In genomic region chr7:157575181-157575580, GRCh38 we compare ENCODE assay signal across 19 cellular contexts.
"Had no signal": no experiment of that assay in that cellular context is flagged by ENCODE, and none has a peak within 500 bp of the region (broad histone marks: within the 10 kb centered on the region; RNA-seq: fewer than 3 reads in every experiment).

No MANE protein-coding gene starts in this region.

- DNase-seq: effector memory CD4-positive, alpha-beta T cell; hippocampal formation; left ventricle myocardium superior; mesendoderm; naive B cell; occipital lobe; pancreas; psoas muscle; retina; right lobe of liver; stimulated activated CD4-positive, alpha-beta T cell treated with anti-CD3 and anti-CD28 coated beads, Interleukin-2, amount 100 ng/mL, for 24 hours; stimulated activated CD4-positive, alpha-beta T cell treated with anti-CD3 and anti-CD28 coated beads, Interleukin-4, amount 100 ng/mL, for 4 hours; stimulated activated naive B cell treated with anti-CD40 and anti-IgM and Interleukin-4, amounts not matched to agents 10 μg/mL and 1 μg/mL and 100 μg/mL, for 72 hours; stomach; substantia nigra had no signal

- ATAC-seq: esophagus mucosa; heart left ventricle; left colon; left ventricle myocardium superior; pancreas; psoas muscle; right lobe of liver; stimulated activated naive B cell treated with anti-CD40 and anti-IgM and Interleukin-4, amounts not matched to agents 10 μg/mL and 1 μg/mL and 100 μg/mL, for 72 hours had no signal

- H3K27ac Mint-ChIP-seq: stimulated activated naive B cell treated with anti-CD40 and anti-IgM and Interleukin-4, amounts not matched to agents 10 μg/mL and 1 μg/mL and 100 μg/mL, for 72 hours; type B pancreatic cell had no signal

- H3K9me3 Mint-ChIP-seq: stimulated activated naive B cell treated with anti-CD40 and anti-IgM and Interleukin-4, amounts not matched to agents 10 μg/mL and 1 μg/mL and 100 μg/mL, for 72 hours; type B pancreatic cell had no signal

- H3K4me3 Mint-ChIP-seq: stimulated activated naive B cell treated with anti-CD40 and anti-IgM and Interleukin-4, amounts not matched to agents 10 μg/mL and 1 μg/mL and 100 μg/mL, for 72 hours; type B pancreatic cell had no signal

- H3K27me3 Mint-ChIP-seq: type B pancreatic cell had no signal

- H3K36me3 Mint-ChIP-seq: naive B cell, type B pancreatic cell had no signal
